Comparison of ENCODE assay signal across 15 cellular contexts in the genomic region with DNA sequence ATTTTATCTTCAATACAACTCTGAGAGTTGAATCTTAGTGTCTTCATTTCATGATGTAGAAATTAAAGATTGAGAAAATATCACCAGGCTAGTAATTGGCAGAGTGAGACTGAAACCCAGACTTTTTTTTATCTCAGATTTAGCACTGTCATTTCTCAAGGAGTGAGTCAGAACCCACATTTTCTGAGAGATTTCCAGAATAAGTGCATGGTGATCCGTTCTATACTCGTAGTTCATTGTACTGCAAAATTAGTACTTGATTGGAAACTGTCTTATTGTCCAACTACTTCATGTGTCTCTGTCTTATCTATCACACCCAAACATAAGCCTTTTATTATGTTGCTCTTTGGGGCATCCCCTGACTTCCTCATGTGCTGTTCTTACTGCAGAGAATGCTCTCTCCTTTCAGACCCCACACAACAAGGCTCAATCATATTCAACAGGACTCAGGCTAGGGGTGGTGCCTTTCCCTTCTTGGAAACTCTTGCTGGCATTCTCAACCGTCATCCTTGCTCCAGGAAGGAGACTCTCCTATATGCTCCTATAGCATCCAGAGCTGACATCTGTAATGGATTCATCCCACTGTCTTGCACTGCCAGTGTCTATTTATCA.
DNase-seq lines count a peak whose midpoint lies in the region; ATAC-seq and TF ChIP-seq lines count a peak whose summit lies in the region.
"Had no signal": no experiment of that assay in that cellular context is flagged by ENCODE, and none has a peak within 500 bp of the region (broad histone marks: within the 10 kb centered on the region; RNA-seq: fewer than 3 reads in every experiment).

No MANE protein-coding gene starts in this region.

- no peaks in the 10 kb centered on the region for H4K20me1 ChIP-seq in fibroblast of lung (ENCODE audit: control insufficient read depth, extremely low read depth, insufficient read depth, low read length)

- H3K4me3 ChIP-seq in SJSA1 (no peak overlapping the region), fibroblast of lung (replicated peaks in 1 of 4; ENCODE audit: control extremely low read depth in 1 of 4, insufficient read depth in 1 of 4, low read depth in 3 of 4, low read length in 4 of 4) (no peak overlapping the region), thyroid gland (replicated peaks in 1 of 3) (no peak overlapping the region)
- H3K4me3 ChIP-seq: dorsolateral prefrontal cortex, SK-N-MC had no signal

- no peak for TF ChIP-seq POLR2A in thyroid gland (IDR thresholded peaks at IDR 0.05)

- no peak overlapping the region for H2AFZ ChIP-seq in fibroblast of lung (ENCODE audit: low read length)
- H2AFZ ChIP-seq: parathyroid adenoma had no signal

- H3K9me3 ChIP-seq in SJSA1 (replicated peaks) (no peaks in the 10 kb centered on the region), fibroblast of lung (ENCODE audit: control insufficient read depth, insufficient read depth, low read depth, low read length) (no peaks in the 10 kb centered on the region), thyroid gland (no peaks in the 10 kb centered on the region)

- DNase-seq in activated T-cell treated with anti-CD3 and anti-CD28 coated beads, Interleukin-2, amount 50 U/mL, for 72 hours = peak in 1 of 2 donors; percentile 26
- no peak for DNase-seq in activated T-cell treated with anti-CD3 and anti-CD28 coated beads for 4 hours
- DNase-seq in SJSA1 (ENCODE audit: low read depth in 1 of 2, low spot score in 2 of 2) = no peak
- DNase-seq in fibroblast of lung (ENCODE audit: low read depth in 2 of 2) = peak; percentile 64 to 77
- DNase-seq in thyroid gland = no peak
- no peak for DNase-seq in RKO (ENCODE audit: low spot score)
- DNase-seq: activated naive CD4-positive, alpha-beta T cell treated with Interleukin-2 at 50 U/mL for 16 hours; dorsolateral prefrontal cortex; NCI-H1417; stimulated activated CD4-positive, alpha-beta T cell treated with anti-CD3 and anti-CD28 coated beads, Interleukin-4, amount 100 ng/mL, for 1 hour had no signal

- H3K4me1 ChIP-seq in SJSA1 (replicated peaks) = peaks cover 66% of the 10 kb centered on the region
- peaks cover 32% of the 10 kb centered on the region for H3K4me1 ChIP-seq in fibroblast of lung (ENCODE audit: control insufficient read depth, extremely low read depth, insufficient read depth, low read length)
- peaks cover 23 to 27% of the 10 kb centered on the region in 2 donors for H3K4me1 ChIP-seq in thyroid gland
- H3K4me1 ChIP-seq: parathyroid adenoma had no signal

- H3K27me3 Mint-ChIP-seq in activated T-cell treated with anti-CD3 and anti-CD28 coated beads, Interleukin-2, amount 50 U/mL, for 72 hours (ENCODE audit: low read depth) = peaks cover 36% of the 10 kb centered on the region

- H3K27ac ChIP-seq in SJSA1 (peak overlapping the region; percentile 41), fibroblast of lung (ENCODE audit: insufficient read depth, low read length) (peak overlapping the region; percentile 80), thyroid gland (peak overlapping the region; percentile 53 to 64 (median 61))
- H3K27ac ChIP-seq: parathyroid adenoma, SK-N-MC had no signal

- 64 to 76% methylated on average over 3 of the region's 3 CpGs for WGBS in thyroid gland, 2 donors

- H3K9me3 Mint-ChIP-seq in activated T-cell treated with anti-CD3 and anti-CD28 coated beads, Interleukin-2, amount 50 U/mL, for 72 hours = no peaks in the 10 kb centered on the region
- H3K9me3 Mint-ChIP-seq: memory B cell had no signal

- H3K36me3 ChIP-seq in SJSA1 = no peaks in the 10 kb centered on the region
- H3K36me3 ChIP-seq in fibroblast of lung (ENCODE audit: control insufficient read depth, insufficient read depth, low read length) = no peaks in the 10 kb centered on the region
- H3K36me3 ChIP-seq in thyroid gland = no peaks in the 10 kb centered on the region

- peaks cover 6% of the 10 kb centered on the region for H3K4me1 Mint-ChIP-seq in activated T-cell treated with anti-CD3 and anti-CD28 coated beads, Interleukin-2, amount 50 U/mL, for 72 hours (ENCODE audit: low read depth)
- H3K4me1 Mint-ChIP-seq: memory B cell had no signal

- H3K9ac ChIP-seq in fibroblast of lung (ENCODE audit: insufficient read depth, low read length) = no peak overlapping the region
- H3K9ac ChIP-seq: parathyroid adenoma had no signal

- intact Hi-C loops in thyroid gland (cut with DNase I) = no loop called here

- H3K4me2 ChIP-seq in fibroblast of lung (ENCODE audit: extremely low read depth, insufficient read depth, low read length) = no peak overlapping the region

- H3K27me3 ChIP-seq in SJSA1 (replicated peaks) = no peaks in the 10 kb centered on the region
- H3K27me3 ChIP-seq in fibroblast of lung (ENCODE audit: control insufficient read depth, insufficient read depth, low read length) = no peaks in the 10 kb centered on the region
- no peaks in the 10 kb centered on the region for H3K27me3 ChIP-seq in thyroid gland
- H3K27me3 ChIP-seq: dorsolateral prefrontal cortex had no signal

- TF ChIP-seq CTCF in fibroblast of lung (conservative IDR thresholded peaks at IDR 0.05 in 1 of 2, IDR thresholded peaks at IDR 0.05 in 1 of 2; ENCODE audit: low read depth in 1 of 2, low read length in 2 of 2) (no peak), thyroid gland (IDR thresholded peaks at IDR 0.05) (no peak)

- no peak overlapping the region for H3K4me3 Mint-ChIP-seq in activated T-cell treated with anti-CD3 and anti-CD28 coated beads, Interleukin-2, amount 50 U/mL, for 72 hours
- H3K4me3 Mint-ChIP-seq: memory B cell had no signal

- no peaks in the 10 kb centered on the region for H3K36me3 Mint-ChIP-seq in activated T-cell treated with anti-CD3 and anti-CD28 coated beads, Interleukin-2, amount 50 U/mL, for 72 hours (ENCODE audit: insufficient read depth in 2 of 2)
- H3K36me3 Mint-ChIP-seq: memory B cell had no signal

- H3K27ac Mint-ChIP-seq in activated T-cell treated with anti-CD3 and anti-CD28 coated beads, Interleukin-2, amount 50 U/mL, for 72 hours = no peak overlapping the region
- H3K27ac Mint-ChIP-seq: memory B cell had no signal

- peaks cover 68% of the 10 kb centered on the region for H3K79me2 ChIP-seq in fibroblast of lung (ENCODE audit: control insufficient read depth, insufficient read depth, low read length)

- peak; percentile 86 to 87 for ATAC-seq in activated T-cell treated with anti-CD3 and anti-CD28 coated beads, Interleukin-2, amount 50 U/mL, for 72 hours (replicated peaks in 1 of 2)
- no peak for ATAC-seq in HG02981 (IDR thresholded peaks at IDR 0.05; ENCODE audit: unreplicated experiment)
- ATAC-seq in GM21529 (IDR thresholded peaks at IDR 0.05; ENCODE audit: unreplicated experiment) = no peak

Comparison
In these comparisons a context has a peak if more than half of its experiments do, and no peak if none do; other contexts are left out.
1. ATAC-seq: peak in activated T-cell treated with anti-CD3 and anti-CD28 coated beads, Interleukin-2, amount 50 U/mL, for 72 hours (2 of 2); none in HG02981 (single experiment) and GM21529 (single experiment).
2. DNase-seq: peak in fibroblast of lung (2 of 2); none in activated T-cell treated with anti-CD3 and anti-CD28 coated beads for 4 hours (single experiment), SJSA1 (0 of 2), thyroid gland (0 of 2) and RKO (single experiment).
3. Peak in every context shown above with its lines, with median percentiles within 50 percentile points of each other: H3K27ac ChIP-seq.